ENCODE assay signal across 22 cellular contexts in genomic region chr13:48679941-48680630, GRCh38. TPM values are rescaled to one million over a fixed set of nuclear protein-coding genes. Genes with fewer than 3 reads are reported as not detected.
A peak's percentile ranks its signal among the peaks of the same experiment; 100 is the strongest.
DNase-seq lines count a peak whose midpoint lies in the region; ATAC-seq and TF ChIP-seq lines count a peak whose summit lies in the region.
"Had no signal": no experiment of that assay in that cellular context is flagged by ENCODE, and none has a peak within 500 bp of the region (broad histone marks: within the 10 kb centered on the region; RNA-seq: fewer than 3 reads in every experiment).

No MANE protein-coding gene starts in this region.

- 74 to 81% (median 78%) methylated on average over 9 of the region's 9 CpGs for WGBS in heart left ventricle, 4 donors

- H3K4me3 ChIP-seq in heart left ventricle (peak overlapping the region in 4 of 12 donors; percentile 7 to 35 (median 24)), left ventricle myocardium inferior (peak overlapping the region; percentile 15), skeletal muscle satellite cell (ENCODE audit: low read length) (peak overlapping the region; percentile 55)
- H3K4me3 ChIP-seq: PC-9, SJCRH30 had no signal

- no peak for TF ChIP-seq POLR2A in heart left ventricle (IDR thresholded peaks at IDR 0.05)

- TF ChIP-seq CTCF in heart left ventricle (IDR thresholded peaks at IDR 0.05) = no peak
- TF ChIP-seq CTCF in left ventricle myocardium inferior (IDR thresholded peaks at IDR 0.05; ENCODE audit: borderline replicate concordance) = no peak

- intact Hi-C loops in heart left ventricle (cut with DNase I) (no loop called here), Right ventricle myocardium inferior (cut with DNase I) (no loop called here), left ventricle myocardium inferior (cut with micrococcal nuclease) (no loop called here)

- H3K27me3 ChIP-seq in heart left ventricle (no peaks in the 10 kb centered on the region), left ventricle myocardium inferior (ENCODE audit: low read depth) (peaks cover 3% of the 10 kb centered on the region), skeletal muscle satellite cell (ENCODE audit: control insufficient read depth, insufficient read depth, low read length) (peaks cover 43% of the 10 kb centered on the region)
- H3K27me3 ChIP-seq: SJCRH30 had no signal

- H3K27ac ChIP-seq in heart left ventricle (peak overlapping the region in 7 of 12 donors; percentile 7 to 54 (median 30)), left ventricle myocardium inferior (replicated peaks) (peak overlapping the region; percentile 47)
- H3K27ac ChIP-seq: PC-9, RWPE1, SJCRH30 had no signal

- H3K4me2 ChIP-seq in skeletal muscle satellite cell (ENCODE audit: low read length) = peak overlapping the region; percentile 67
- H3K4me2 ChIP-seq: PC-9 had no signal

- no peaks in the 10 kb centered on the region for H3K27me3 Mint-ChIP-seq in central memory CD8-positive, alpha-beta T cell
- no peaks in the 10 kb centered on the region for H3K27me3 Mint-ChIP-seq in natural killer cell treated with Interleukin-12 subunit alpha and Interleukin-12 subunit beta and Interleukin-15 and Interleukin-18, amount 100 ng/mL, for 72 hours

- DNase-seq in heart left ventricle (no peak), Right ventricle myocardium inferior (ENCODE audit: missing footprints) (no peak), left ventricle myocardium inferior (no peak)
- no peak for DNase-seq in central memory CD8-positive, alpha-beta T cell (ENCODE audit: low spot score in 2 of 2)
- DNase-seq in natural killer cell treated with Interleukin-12 subunit alpha and Interleukin-12 subunit beta and Interleukin-15 and Interleukin-18, amount 100 ng/mL, for 72 hours (ENCODE audit: low spot score) = no peak
- DNase-seq in stimulated activated effector memory CD8-positive, alpha-beta T cell treated with anti-CD3 and anti-CD28 coated beads, Interleukin-12 subunit alpha, Interleukin-12 subunit beta, amount 100 ng/mL, for 72 hours (ENCODE audit: low spot score in 2 of 2) = no peak
- DNase-seq: COR-L47, DMS 273 treated with DMSO at 0.1 percent for 48 hours, DND-41, H9, Kasumi-1, NCI-H1092 treated with DMSO at 0.1 percent for 48 hours, NCI-H1694, NCI-H2107, NCI-H510A, PC-9, SJCRH30 had no signal

- H3K9ac ChIP-seq in skeletal muscle satellite cell (ENCODE audit: low read depth, low read length) = no peak overlapping the region

- no peak overlapping the region for H3K4me3 Mint-ChIP-seq in central memory CD8-positive, alpha-beta T cell
- H3K4me3 Mint-ChIP-seq in natural killer cell treated with Interleukin-12 subunit alpha and Interleukin-12 subunit beta and Interleukin-15 and Interleukin-18, amount 100 ng/mL, for 72 hours = no peak overlapping the region
- H3K4me3 Mint-ChIP-seq in stimulated activated effector memory CD8-positive, alpha-beta T cell treated with anti-CD3 and anti-CD28 coated beads, Interleukin-12 subunit alpha, Interleukin-12 subunit beta, amount 100 ng/mL, for 72 hours = no peak overlapping the region
- H3K4me3 Mint-ChIP-seq: B cell, H9 had no signal

- H3K9me3 Mint-ChIP-seq in central memory CD8-positive, alpha-beta T cell = no peaks in the 10 kb centered on the region
- no peaks in the 10 kb centered on the region for H3K9me3 Mint-ChIP-seq in natural killer cell treated with Interleukin-12 subunit alpha and Interleukin-12 subunit beta and Interleukin-15 and Interleukin-18, amount 100 ng/mL, for 72 hours
- no peaks in the 10 kb centered on the region for H3K9me3 Mint-ChIP-seq in stimulated activated effector memory CD8-positive, alpha-beta T cell treated with anti-CD3 and anti-CD28 coated beads, Interleukin-12 subunit alpha, Interleukin-12 subunit beta, amount 100 ng/mL, for 72 hours
- H3K9me3 Mint-ChIP-seq: H9 had no signal

- peak in 2 of 4 donors; percentile 18 to 42 for ATAC-seq in heart left ventricle
- no peak for ATAC-seq in Right ventricle myocardium inferior
- ATAC-seq in central memory CD8-positive, alpha-beta T cell (replicated peaks; ENCODE audit: extremely low read depth, poor library complexity, severe bottlenecking) = no peak
- no peak for ATAC-seq in HG03439 (IDR thresholded peaks at IDR 0.05; ENCODE audit: unreplicated experiment)
- ATAC-seq in natural killer cell treated with Interleukin-12 subunit alpha and Interleukin-12 subunit beta and Interleukin-15 and Interleukin-18, amount 100 ng/mL, for 72 hours = no peak
- ATAC-seq in stimulated activated effector memory CD8-positive, alpha-beta T cell treated with anti-CD3 and anti-CD28 coated beads, Interleukin-12 subunit alpha, Interleukin-12 subunit beta, amount 100 ng/mL, for 72 hours = no peak

- H3K27ac Mint-ChIP-seq in central memory CD8-positive, alpha-beta T cell (ENCODE audit: low read depth) = peak overlapping the region; percentile 66
- no peak overlapping the region for H3K27ac Mint-ChIP-seq in natural killer cell treated with Interleukin-12 subunit alpha and Interleukin-12 subunit beta and Interleukin-15 and Interleukin-18, amount 100 ng/mL, for 72 hours
- H3K27ac Mint-ChIP-seq in stimulated activated effector memory CD8-positive, alpha-beta T cell treated with anti-CD3 and anti-CD28 coated beads, Interleukin-12 subunit alpha, Interleukin-12 subunit beta, amount 100 ng/mL, for 72 hours = no peak overlapping the region
- H3K27ac Mint-ChIP-seq: B cell, H9 had no signal

- H3K36me3 Mint-ChIP-seq in central memory CD8-positive, alpha-beta T cell (ENCODE audit: insufficient read depth) = no peaks in the 10 kb centered on the region
- H3K36me3 Mint-ChIP-seq in natural killer cell treated with Interleukin-12 subunit alpha and Interleukin-12 subunit beta and Interleukin-15 and Interleukin-18, amount 100 ng/mL, for 72 hours = peaks cover 6% of the 10 kb centered on the region
- no peaks in the 10 kb centered on the region for H3K36me3 Mint-ChIP-seq in stimulated activated effector memory CD8-positive, alpha-beta T cell treated with anti-CD3 and anti-CD28 coated beads, Interleukin-12 subunit alpha, Interleukin-12 subunit beta, amount 100 ng/mL, for 72 hours

- H3K36me3 ChIP-seq in heart left ventricle (no peaks in the 10 kb centered on the region), left ventricle myocardium inferior (no peaks in the 10 kb centered on the region), skeletal muscle satellite cell (ENCODE audit: insufficient read depth, low read length) (no peaks in the 10 kb centered on the region)
- H3K36me3 ChIP-seq: SJCRH30 had no signal

- peaks cover 30% of the 10 kb centered on the region for H3K4me1 Mint-ChIP-seq in central memory CD8-positive, alpha-beta T cell
- peaks cover 28 to 42% of the 10 kb centered on the region in 2 donors for H3K4me1 Mint-ChIP-seq in natural killer cell treated with Interleukin-12 subunit alpha and Interleukin-12 subunit beta and Interleukin-15 and Interleukin-18, amount 100 ng/mL, for 72 hours (ENCODE audit: low read depth in 2 of 2)
- H3K4me1 Mint-ChIP-seq in stimulated activated effector memory CD8-positive, alpha-beta T cell treated with anti-CD3 and anti-CD28 coated beads, Interleukin-12 subunit alpha, Interleukin-12 subunit beta, amount 100 ng/mL, for 72 hours = peaks cover 9% of the 10 kb centered on the region
- H3K4me1 Mint-ChIP-seq: B cell had no signal

- peaks cover 0 to 28% (median 0%) of the 10 kb centered on the region in 12 donors for H3K4me1 ChIP-seq in heart left ventricle
- no peaks in the 10 kb centered on the region for H3K4me1 ChIP-seq in left ventricle myocardium inferior
- no peaks in the 10 kb centered on the region for H3K4me1 ChIP-seq in skeletal muscle satellite cell (ENCODE audit: control insufficient read depth, insufficient read depth, low read length)
- H3K4me1 ChIP-seq: SJCRH30 had no signal

- no peaks in the 10 kb centered on the region for H3K9me3 ChIP-seq in heart left ventricle
- no peaks in the 10 kb centered on the region for H3K9me3 ChIP-seq in left ventricle myocardium inferior (replicated peaks)
- H3K9me3 ChIP-seq in skeletal muscle satellite cell (replicated peaks; ENCODE audit: low read length) = no peaks in the 10 kb centered on the region
- H3K9me3 ChIP-seq: SJCRH30 had no signal

RNA-seq across cellular contexts. Expression of gene CYSLTR2, which starts 26.4 kb away (rescaled TPM):
- total RNA-seq in heart left ventricle (10 to 100 TPM in 2 of 9 donors, 1 to 10 TPM in 7; 3.8 to 11.5 (median 5.4) TPM), Right ventricle myocardium inferior (9.8 TPM), left ventricle myocardium inferior (7.6 TPM)
- polyA plus RNA-seq in heart left ventricle = 1 to 10 TPM; 1.8 to 6.1 TPM
- total RNA-seq in skeletal muscle satellite cell (2012; rRNA removed) = under 0.01 TPM in 2 replicates
- 10 to 100 TPM in 1 of 2 donors, 1 to 10 TPM in 1; 3.3 to 15.8 TPM for total RNA-seq in natural killer cell treated with Interleukin-12 subunit alpha and Interleukin-12 subunit beta and Interleukin-15 and Interleukin-18, amount 100 ng/mL, for 72 hours
- total RNA-seq: A172, B cell, H9, PC-9, SJCRH30 had no signal
